In the genomic region with DNA sequence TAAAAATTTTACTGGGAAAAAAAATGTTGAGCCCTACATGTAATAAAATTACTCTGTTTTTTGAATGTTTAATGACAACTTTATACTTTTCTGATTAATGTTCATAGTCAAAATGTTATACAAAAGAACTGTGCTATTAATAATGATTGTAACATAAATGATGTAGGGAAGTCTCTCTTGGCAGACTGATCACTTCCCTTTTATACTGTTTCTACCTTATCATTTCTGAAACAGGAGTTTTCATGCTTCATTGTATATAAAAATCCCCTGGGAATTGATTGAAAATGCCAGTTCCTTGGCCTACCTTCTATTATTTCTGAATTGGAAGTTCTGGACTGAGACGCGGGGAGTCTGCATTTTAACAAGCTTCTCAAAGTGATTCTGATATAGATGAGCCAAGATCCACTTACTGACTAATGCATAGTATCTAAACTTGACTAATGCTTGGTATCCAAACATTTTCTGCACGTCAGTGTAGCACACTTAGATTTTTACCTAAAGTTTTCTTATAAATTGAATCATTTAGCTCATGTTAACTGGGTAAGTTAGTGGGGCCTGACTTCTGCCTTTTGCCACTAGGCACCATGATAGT, we compare ENCODE assay signal across 29 cellular contexts.
"Had no signal": no experiment of that assay in that cellular context is flagged by ENCODE, and none has a peak within 500 bp of the region (broad histone marks: within the 10 kb centered on the region; RNA-seq: fewer than 3 reads in every experiment).

No MANE protein-coding gene starts in this region.

- H3K9me3 Mint-ChIP-seq: activated CD4-positive, alpha-beta T cell treated with anti-CD3 and anti-CD28 coated beads, Interleukin-2, amount 10 ng/mL, durations not matched to agents 7 days and 5 days; activated CD8-positive, alpha-beta T cell treated with anti-CD3 and anti-CD28 coated beads for 36 hours; activated naive CD8-positive, alpha-beta T cell treated with anti-CD3 and anti-CD28 coated beads, Interleukin-2, amount 50 U/mL, for 24 hours; endodermal cell; nephron had no signal

- DNase-seq: activated CD4-positive, alpha-beta T cell treated with anti-CD3 and anti-CD28 coated beads, Interleukin-2, amount 10 ng/mL, durations not matched to agents 7 days and 5 days; activated CD4-positive, CD25-positive, alpha-beta regulatory T cell treated with anti-CD3 and anti-CD28 coated beads, Interleukin-2, amount 50 U/mL, for 72 hours; activated CD8-positive, alpha-beta memory T cell treated with anti-CD3 and anti-CD28 coated beads, Interleukin-2, amount 10 ng/mL, durations not matched to agents 7 days and 5 days; activated CD8-positive, alpha-beta T cell treated with anti-CD3 and anti-CD28 coated beads for 36 hours; activated gamma-delta T cell; activated naive CD4-positive, alpha-beta T cell treated with anti-CD3 and anti-CD28 coated beads, Interleukin-2, amount 50 U/mL, for 16 hours; activated naive CD8-positive, alpha-beta T cell treated with anti-CD3 and anti-CD28 coated beads, Interleukin-2, amount 50 U/mL, for 24 hours; activated T-cell treated with anti-CD3 and anti-CD28 coated beads for 4 hours; body of pancreas; cortex of kidney; endodermal cell; esophagus squamous epithelium; head of caudate nucleus; hypothalamus; left cardiac atrium; pancreas; psoas muscle; spleen; stimulated activated CD4-positive, alpha-beta T cell treated with anti-CD3 and anti-CD28 coated beads, Interleukin-4, amount 100 ng/mL, for 1 hour; stimulated activated naive CD8-positive, alpha-beta T cell treated with anti-CD3 and anti-CD28 coated beads, Interleukin-15, Interleukin-2, amounts not matched to agents 100 U/mL and 50 U/mL, for 24 hours; substantia nigra; T1000; thyroid gland had no signal

- H3K27me3 Mint-ChIP-seq: activated CD8-positive, alpha-beta memory T cell treated with anti-CD3 and anti-CD28 coated beads, Interleukin-2, amount 10 ng/mL, durations not matched to agents 7 days and 5 days had no signal

- H3K36me3 ChIP-seq: cardiac muscle cell, esophagus squamous epithelium, gastroesophageal sphincter, neutrophil, pancreas, right atrium auricular region, spleen, thyroid gland had no signal

- H3K36me3 Mint-ChIP-seq: activated CD8-positive, alpha-beta memory T cell treated with anti-CD3 and anti-CD28 coated beads, Interleukin-2, amount 10 ng/mL, durations not matched to agents 7 days and 5 days had no signal

- H3K27me3 ChIP-seq: body of pancreas, cardiac muscle cell, esophagus squamous epithelium, gastroesophageal sphincter, neutrophil, pancreas, right atrium auricular region, spleen, thyroid gland had no signal

- H3K4me3 Mint-ChIP-seq: activated CD4-positive, alpha-beta T cell treated with anti-CD3 and anti-CD28 coated beads, Interleukin-2, amount 10 ng/mL, durations not matched to agents 7 days and 5 days; activated CD8-positive, alpha-beta memory T cell treated with anti-CD3 and anti-CD28 coated beads, Interleukin-2, amount 10 ng/mL, durations not matched to agents 7 days and 5 days; activated CD8-positive, alpha-beta T cell treated with anti-CD3 and anti-CD28 coated beads for 36 hours; activated naive CD8-positive, alpha-beta T cell treated with anti-CD3 and anti-CD28 coated beads, Interleukin-2, amount 50 U/mL, for 24 hours; endodermal cell; nephron had no signal

- H3K27ac Mint-ChIP-seq: activated CD4-positive, alpha-beta T cell treated with anti-CD3 and anti-CD28 coated beads, Interleukin-2, amount 10 ng/mL, durations not matched to agents 7 days and 5 days; activated CD8-positive, alpha-beta memory T cell treated with anti-CD3 and anti-CD28 coated beads, Interleukin-2, amount 10 ng/mL, durations not matched to agents 7 days and 5 days; activated CD8-positive, alpha-beta T cell treated with anti-CD3 and anti-CD28 coated beads for 36 hours; activated naive CD8-positive, alpha-beta T cell treated with anti-CD3 and anti-CD28 coated beads, Interleukin-2, amount 50 U/mL, for 24 hours; endodermal cell; nephron had no signal

- H3K9me3 ChIP-seq: body of pancreas, esophagus squamous epithelium, gastroesophageal sphincter, neutrophil, pancreas, psoas muscle, right atrium auricular region, spleen, thyroid gland had no signal

- ATAC-seq: activated CD8-positive, alpha-beta memory T cell treated with anti-CD3 and anti-CD28 coated beads, Interleukin-2, amount 10 ng/mL, durations not matched to agents 7 days and 5 days; activated CD8-positive, alpha-beta T cell treated with anti-CD3 and anti-CD28 coated beads for 36 hours; activated naive CD8-positive, alpha-beta T cell treated with anti-CD3 and anti-CD28 coated beads, Interleukin-2, amount 50 U/mL, for 24 hours; body of pancreas; gastroesophageal sphincter; left cardiac atrium; pancreas; psoas muscle; stimulated activated naive CD8-positive, alpha-beta T cell treated with anti-CD3 and anti-CD28 coated beads, Interleukin-15, Interleukin-2, amounts not matched to agents 100 U/mL and 50 U/mL, for 24 hours had no signal

- H3K4me1 Mint-ChIP-seq: activated CD4-positive, alpha-beta T cell treated with anti-CD3 and anti-CD28 coated beads, Interleukin-2, amount 10 ng/mL, durations not matched to agents 7 days and 5 days; activated CD8-positive, alpha-beta memory T cell treated with anti-CD3 and anti-CD28 coated beads, Interleukin-2, amount 10 ng/mL, durations not matched to agents 7 days and 5 days had no signal

- FAIRE-seq: islet of Langerhans had no signal

- H3K4me3 ChIP-seq: body of pancreas, cardiac muscle cell, esophagus squamous epithelium, gastroesophageal sphincter, pancreas, psoas muscle, right atrium auricular region, spleen, thyroid gland had no signal
